ENCODE assay signal across 8 cellular contexts in genomic region chr10:73095479-73096021, GRCh38. TPM values are rescaled to one million over a fixed set of nuclear protein-coding genes. Genes with fewer than 3 reads are reported as not detected.
DNase-seq lines count a peak whose midpoint lies in the region; ATAC-seq and TF ChIP-seq lines count a peak whose summit lies in the region.

No MANE protein-coding gene starts in this region.

- peak in 2 of 4 donors; percentile 7 to 11 for ATAC-seq in right lobe of liver
- ATAC-seq in stimulated activated effector memory CD8-positive, alpha-beta T cell treated with anti-CD3 and anti-CD28 coated beads, Interleukin-12 subunit alpha, Interleukin-12 subunit beta, amount 100 ng/mL, for 72 hours = no peak
- no peak for ATAC-seq in HG03108 (IDR thresholded peaks at IDR 0.05; ENCODE audit: unreplicated experiment)

- H3K4me1 Mint-ChIP-seq in dendritic cell treated with granulocyte-macrophage colony-stimulating factor and Interleukin-4, amounts not matched to agents 40 ng/mL and 50 ng/mL, for 4 days (ENCODE audit: low read depth) = peaks cover 17% of the 10 kb centered on the region
- peaks cover 10% of the 10 kb centered on the region for H3K4me1 Mint-ChIP-seq in stimulated activated effector memory CD8-positive, alpha-beta T cell treated with anti-CD3 and anti-CD28 coated beads, Interleukin-12 subunit alpha, Interleukin-12 subunit beta, amount 100 ng/mL, for 72 hours

- H3K27me3 ChIP-seq in right lobe of liver = no peaks in the 10 kb centered on the region

- H3K4me3 ChIP-seq in right lobe of liver = peak overlapping the region; percentile 73 to 93 (median 77)

- no peaks in the 10 kb centered on the region for H3K9me3 ChIP-seq in right lobe of liver

- DNase-seq in GM04503 (ENCODE audit: low read depth) = peak; percentile 49
- DNase-seq in LoVo (ENCODE audit: low spot score) = peak; percentile 58
- peak in 2 of 3 donors; percentile 53 to 59 for DNase-seq in right lobe of liver
- peak; percentile 15 to 70 for DNase-seq in stimulated activated effector memory CD8-positive, alpha-beta T cell treated with anti-CD3 and anti-CD28 coated beads, Interleukin-12 subunit alpha, Interleukin-12 subunit beta, amount 100 ng/mL, for 72 hours (ENCODE audit: low spot score in 2 of 2)
- DNase-seq in COR-L47 (lab: John Stamatoyannopoulos, UW) = no peak

- whole genome bisulfite sequencing in right lobe of liver (ENCODE audit: insufficient coverage, low coverage, low lambda C conversion rate, missing lambda C conversion rate) = under 1% methylated on average over 15 of the region's 15 CpGs

- no peaks in the 10 kb centered on the region for H3K9me3 Mint-ChIP-seq in dendritic cell treated with granulocyte-macrophage colony-stimulating factor and Interleukin-4, amounts not matched to agents 40 ng/mL and 50 ng/mL, for 4 days
- no peaks in the 10 kb centered on the region for H3K9me3 Mint-ChIP-seq in stimulated activated effector memory CD8-positive, alpha-beta T cell treated with anti-CD3 and anti-CD28 coated beads, Interleukin-12 subunit alpha, Interleukin-12 subunit beta, amount 100 ng/mL, for 72 hours

- peak overlapping the region; percentile 92 for H3K4me3 Mint-ChIP-seq in dendritic cell treated with granulocyte-macrophage colony-stimulating factor and Interleukin-4, amounts not matched to agents 40 ng/mL and 50 ng/mL, for 4 days
- peak overlapping the region; percentile 93 for H3K4me3 Mint-ChIP-seq in stimulated activated effector memory CD8-positive, alpha-beta T cell treated with anti-CD3 and anti-CD28 coated beads, Interleukin-12 subunit alpha, Interleukin-12 subunit beta, amount 100 ng/mL, for 72 hours

- H3K36me3 ChIP-seq in right lobe of liver = no peaks in the 10 kb centered on the region

- peaks cover 0 to 19% (median 0%) of the 10 kb centered on the region in 4 donors for H3K4me1 ChIP-seq in right lobe of liver

- no peak for TF ChIP-seq POLR2A in right lobe of liver (IDR thresholded peaks at IDR 0.05)

- no peaks in the 10 kb centered on the region for H3K27me3 Mint-ChIP-seq in dendritic cell treated with granulocyte-macrophage colony-stimulating factor and Interleukin-4, amounts not matched to agents 40 ng/mL and 50 ng/mL, for 4 days

- H3K27ac ChIP-seq in VCaP (peak overlapping the region; percentile 92), right lobe of liver (peak overlapping the region; percentile 95 to 100 (median 98))

- peaks cover 23% of the 10 kb centered on the region for H3K36me3 Mint-ChIP-seq in dendritic cell treated with granulocyte-macrophage colony-stimulating factor and Interleukin-4, amounts not matched to agents 40 ng/mL and 50 ng/mL, for 4 days (ENCODE audit: low read depth)
- H3K36me3 Mint-ChIP-seq in stimulated activated effector memory CD8-positive, alpha-beta T cell treated with anti-CD3 and anti-CD28 coated beads, Interleukin-12 subunit alpha, Interleukin-12 subunit beta, amount 100 ng/mL, for 72 hours = peaks cover 70% of the 10 kb centered on the region

- H3K27ac Mint-ChIP-seq in dendritic cell treated with granulocyte-macrophage colony-stimulating factor and Interleukin-4, amounts not matched to agents 40 ng/mL and 50 ng/mL, for 4 days = peak overlapping the region; percentile 95
- H3K27ac Mint-ChIP-seq in stimulated activated effector memory CD8-positive, alpha-beta T cell treated with anti-CD3 and anti-CD28 coated beads, Interleukin-12 subunit alpha, Interleukin-12 subunit beta, amount 100 ng/mL, for 72 hours = peak overlapping the region; percentile 97

- intact Hi-C loops in dendritic cell treated with granulocyte-macrophage colony-stimulating factor and Interleukin-4, amounts not matched to agents 40 ng/mL and 50 ng/mL, for 4 days (cut with micrococcal nuclease) = loop anchor here (2.0 to 5.0 kb wide), 2 partner anchors 15 to 72 kb away; partner anchors contain the start of genes ECD, FAM149B1 and NUDT13
- intact Hi-C loops in right lobe of liver (cut with DNase I) = no loop called here

- TF ChIP-seq CTCF in VCaP (conservative IDR thresholded peaks at IDR 0.05) = no peak
- TF ChIP-seq CTCF in right lobe of liver (IDR thresholded peaks at IDR 0.05) = no peak

RNA-seq across cellular contexts. Expression of gene P4HA1, which starts 1.1 kb away (rescaled TPM):
- total RNA-seq in right lobe of liver = 10 to 100 TPM in 5 of 6 experiments, 1 to 10 TPM in 1; 6.2 to 67.8 (median 26.2) TPM

RNA-seq across cellular contexts. Expression of gene NUDT13, which starts 14.7 kb away (rescaled TPM):
- 1 to 10 TPM; 1.8 to 4.2 (median 2.1) TPM for total RNA-seq in right lobe of liver
